In the genomic region with DNA sequence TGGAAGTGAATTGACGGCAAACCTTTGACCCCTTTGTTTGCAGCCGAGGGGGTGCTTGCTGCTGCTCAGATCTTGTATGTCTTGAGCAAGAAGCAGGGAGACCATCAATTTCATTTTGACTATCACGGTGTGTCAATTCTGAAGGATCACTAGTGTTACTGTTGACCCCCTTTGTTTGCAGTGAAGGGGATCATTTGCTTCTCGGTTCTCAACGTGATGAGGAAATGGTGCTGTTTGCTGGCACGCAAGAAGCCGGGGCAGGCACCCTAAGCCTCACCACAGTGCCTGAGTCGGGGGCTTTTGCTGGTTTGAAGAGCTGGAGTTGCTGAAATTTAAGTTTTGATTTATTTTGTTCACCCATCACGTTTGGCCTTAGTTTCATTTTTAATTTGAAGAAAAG, we compare ENCODE assay signal across 1 cellular context.
TF ChIP-seq lines count a peak whose summit lies in the region.

No MANE protein-coding gene starts in this region.

TF ChIP-seq in IMR-90, 13 proteins besides CTCF, POLR2A, EP300 and RAD21:
- TF ChIP-seq RCOR1 (IDR thresholded peaks at IDR 0.05; ENCODE audit: insufficient replicate concordance, low read length) (no peak), ELK1 (IDR thresholded peaks at IDR 0.05; ENCODE audit: borderline replicate concordance, low read depth, low read length) (no peak), CHD1 (IDR thresholded peaks at IDR 0.05; ENCODE audit: low read depth, low read length) (no peak), MXI1 (IDR thresholded peaks at IDR 0.05; ENCODE audit: borderline replicate concordance, low read depth, low read length) (no peak), USF2 (IDR thresholded peaks at IDR 0.05; ENCODE audit: low read depth, low read length) (no peak), NFE2L2 (IDR thresholded peaks at IDR 0.05; ENCODE audit: low read depth, low read length) (no peak), RFX5 (IDR thresholded peaks at IDR 0.05; ENCODE audit: low read depth, low read length) (no peak), CEBPB (IDR thresholded peaks at IDR 0.05; ENCODE audit: low read depth, low read length) (no peak), MAFK (IDR thresholded peaks at IDR 0.05; ENCODE audit: low read depth, low read length) (no peak), FOS (IDR thresholded peaks at IDR 0.05; ENCODE audit: low read depth, low read length) (no peak), MAZ (IDR thresholded peaks at IDR 0.05; ENCODE audit: borderline replicate concordance, low read depth, low read length) (no peak)
